10 cellular contexts compared by ENCODE assay signal in genomic region chr2:177143444-177143843, GRCh38.
DNase-seq lines count a peak whose midpoint lies in the region; TF ChIP-seq lines count a peak whose summit lies in the region.
"Had no signal": no experiment of that assay in that cellular context is flagged by ENCODE, and none has a peak within 500 bp of the region (broad histone marks: within the 10 kb centered on the region; RNA-seq: fewer than 3 reads in every experiment).

No MANE protein-coding gene starts in this region.

- peaks cover 0 to 28% of the 10 kb centered on the region in 2 donors for H3K27me3 ChIP-seq in tibial artery

- no peak overlapping the region for H3K4me3 ChIP-seq in skeletal muscle cell (ENCODE audit: low read depth, low read length)
- H3K4me3 ChIP-seq in coronary artery: no peak overlapping the region
- H3K4me3 ChIP-seq in tibial artery: no peak overlapping the region

- no peak for TF ChIP-seq CTCF in coronary artery (IDR thresholded peaks at IDR 0.05)
- no peak for TF ChIP-seq CTCF in tibial artery (IDR thresholded peaks at IDR 0.05)

- H3K27ac ChIP-seq in coronary artery (no peak overlapping the region), tibial artery (no peak overlapping the region)
- H3K27ac ChIP-seq: 22Rv1 had no signal

- intact Hi-C loops in tibial artery (cut with DNase I; ENCODE audit: low total_unique reads): loop anchor here (10.0 kb wide), 1 partner anchor 1029 kb away; the partner anchor contains the start of gene HOXD10

- peaks cover 0 to 10% (median 3%) of the 10 kb centered on the region in 4 donors for H3K4me1 ChIP-seq in tibial artery

- no peaks in the 10 kb centered on the region for H3K9me3 ChIP-seq in tibial artery

- DNase-seq in DMS153 (lab: John Stamatoyannopoulos, UW): peak; percentile 36
- DNase-seq in DMS153 treated with DMSO at 0.1 percent for 48 hours (lab: John Stamatoyannopoulos, UW; ENCODE audit: unreplicated experiment): no peak
- peak; percentile 45 to 66 for DNase-seq in SHP77 (lab: John Stamatoyannopoulos, UW)
- peak; percentile 76 for DNase-seq in fibroblast of peridontal ligament (ENCODE audit: extremely low read depth)
- peak; percentile 75 for DNase-seq in skeletal muscle cell (ENCODE audit: low read depth)
- DNase-seq in coronary artery (ENCODE audit: low spot score): no peak
- no peak for DNase-seq in NCI-H1436 treated with DMSO at 0.1 percent for 48 hours (lab: John Stamatoyannopoulos, UW)
- no peak for DNase-seq in tibial artery
- DNase-seq: activated T-cell treated with anti-CD3 and anti-CD28 coated beads for 4 hours had no signal

- H3K36me3 ChIP-seq in tibial artery: no peaks in the 10 kb centered on the region

Comparison
In these comparisons a context has a peak if more than half of its experiments do, and no peak if none do; other contexts are left out.
1. DNase-seq: peak in DMS153 (single experiment), SHP77 (2 of 2), fibroblast of peridontal ligament (single experiment) and skeletal muscle cell (single experiment); none in DMS153 treated with DMSO at 0.1 percent for 48 hours (single experiment), coronary artery (single experiment), NCI-H1436 treated with DMSO at 0.1 percent for 48 hours (single experiment) and tibial artery (0 of 2).